Comparison of ENCODE assay signal across 8 cellular contexts in the genomic region with DNA sequence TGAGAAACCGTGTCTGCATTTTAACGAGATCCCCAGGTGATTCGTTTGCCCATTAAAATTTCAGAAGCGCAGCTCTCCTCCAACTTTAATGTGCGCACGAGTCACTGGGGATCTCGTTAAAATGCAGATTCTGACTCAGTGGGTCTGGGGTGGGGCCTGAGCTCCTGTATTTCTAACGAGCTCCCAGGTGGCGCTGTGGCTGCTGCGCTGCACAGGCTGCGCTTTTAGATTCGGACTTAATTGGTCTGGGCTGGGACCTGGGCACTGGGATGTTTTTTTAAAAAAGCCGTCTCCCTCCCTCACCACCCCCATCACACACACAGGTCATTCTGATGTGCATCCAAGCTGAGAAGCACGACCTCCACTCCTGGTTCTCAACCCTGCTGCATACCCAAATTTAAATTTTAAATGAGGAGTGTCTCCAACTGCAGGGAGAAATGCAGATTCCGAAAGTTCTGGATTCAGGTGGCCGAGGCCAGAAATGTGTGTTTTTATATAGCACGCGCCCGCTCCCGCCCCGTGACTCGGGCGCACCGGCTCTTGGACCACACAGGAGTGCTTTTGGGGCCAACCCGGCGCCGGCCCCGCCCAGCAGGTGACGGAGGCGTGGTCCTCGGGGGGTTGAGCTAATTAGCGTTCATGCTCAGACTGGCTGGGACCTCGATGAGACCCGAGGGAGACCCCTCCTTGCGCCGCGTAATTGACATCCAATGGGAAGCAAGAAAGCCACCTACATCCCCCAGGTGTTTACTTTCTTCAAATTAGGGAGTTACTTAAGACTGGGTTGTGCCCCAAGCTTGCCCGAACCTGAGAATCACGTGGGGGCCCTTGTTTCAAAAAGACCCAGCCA.
DNase-seq lines count a peak whose midpoint lies in the region; ATAC-seq and TF ChIP-seq lines count a peak whose summit lies in the region.

No MANE protein-coding gene starts in this region.

- H3K27ac Mint-ChIP-seq in endothelial cell (ENCODE audit: unreplicated experiment) = no peak overlapping the region
- H3K27ac Mint-ChIP-seq in naive thymus-derived CD4-positive, alpha-beta T cell = no peak overlapping the region

- peak overlapping the region; percentile 82 for H3K4me3 Mint-ChIP-seq in endothelial cell (ENCODE audit: unreplicated experiment)
- H3K4me3 Mint-ChIP-seq in naive thymus-derived CD4-positive, alpha-beta T cell = peak overlapping the region in 9 of 10 donors; percentile 35 to 94 (median 64)

- no peak overlapping the region for H3K27ac ChIP-seq in naive thymus-derived CD4-positive, alpha-beta T cell (ENCODE audit: low read depth, low read length)

- DNase-seq in BE2C (no peak), NCI-H2171 (lab: John Stamatoyannopoulos, UW) (peak; percentile 87), endothelial cell (ENCODE audit: low spot score) (peak; percentile 31), NOMO-1 (lab: John Stamatoyannopoulos, UW; ENCODE audit: unreplicated experiment in 2 of 2) (no peak), KG1 (lab: John Stamatoyannopoulos, UW) (no peak)
- no peak for DNase-seq in naive thymus-derived CD4-positive, alpha-beta T cell

- TF ChIP-seq CTCF in BE2C (IDR thresholded peaks at IDR 0.05; ENCODE audit: low read depth, low read length) (peak; percentile 46), endothelial cell (IDR thresholded peaks at IDR 0.05; ENCODE audit: unreplicated experiment) (no peak)

- CTCF ChIA-PET in naive thymus-derived CD4-positive, alpha-beta T cell (lab: Charles Lee) = no interaction called here

- H3K27me3 Mint-ChIP-seq in endothelial cell (ENCODE audit: unreplicated experiment) = peaks cover 2% of the 10 kb centered on the region
- H3K27me3 Mint-ChIP-seq in naive thymus-derived CD4-positive, alpha-beta T cell = peaks cover 21 to 51% (median 38%) of the 10 kb centered on the region in 5 donors

- no peaks in the 10 kb centered on the region for H3K4me1 ChIP-seq in BE2C
- H3K4me1 ChIP-seq in naive thymus-derived CD4-positive, alpha-beta T cell (ENCODE audit: control insufficient read depth in 2 of 2, insufficient read depth in 2 of 2, low read length in 2 of 2) = peaks cover 14 to 27% of the 10 kb centered on the region in 2 donors

- no peaks in the 10 kb centered on the region for H3K9me3 ChIP-seq in BE2C
- H3K9me3 ChIP-seq in naive thymus-derived CD4-positive, alpha-beta T cell (ENCODE audit: control insufficient read depth in 2 of 3, low read length in 3 of 3) = no peaks in the 10 kb centered on the region

- peaks cover 16% of the 10 kb centered on the region for H3K4me1 Mint-ChIP-seq in endothelial cell (ENCODE audit: unreplicated experiment)
- H3K4me1 Mint-ChIP-seq in naive thymus-derived CD4-positive, alpha-beta T cell = peaks cover 6 to 27% (median 24%) of the 10 kb centered on the region in 7 donors

- H3K4me3 ChIP-seq in BE2C (ENCODE audit: low read depth, low read length) = peak overlapping the region; percentile 53
- H3K4me3 ChIP-seq in naive thymus-derived CD4-positive, alpha-beta T cell (ENCODE audit: low read length) = peak overlapping the region; percentile 37

- POLR2A ChIA-PET in naive thymus-derived CD4-positive, alpha-beta T cell (lab: Charles Lee) = no interaction called here

- no peaks in the 10 kb centered on the region for H3K36me3 Mint-ChIP-seq in endothelial cell (ENCODE audit: low read depth, unreplicated experiment)
- H3K36me3 Mint-ChIP-seq in naive thymus-derived CD4-positive, alpha-beta T cell = peaks cover 0 to 24% (median 19%) of the 10 kb centered on the region in 5 donors

- intact Hi-C loops in naive thymus-derived CD4-positive, alpha-beta T cell (cut with micrococcal nuclease) = no loop called here

- H3K36me3 ChIP-seq in BE2C = no peaks in the 10 kb centered on the region
- no peaks in the 10 kb centered on the region for H3K36me3 ChIP-seq in naive thymus-derived CD4-positive, alpha-beta T cell (ENCODE audit: control insufficient read depth in 2 of 3, insufficient read depth in 3 of 3, low read length in 3 of 3)

- no peaks in the 10 kb centered on the region for H3K9me3 Mint-ChIP-seq in endothelial cell (ENCODE audit: unreplicated experiment)
- H3K9me3 Mint-ChIP-seq in naive thymus-derived CD4-positive, alpha-beta T cell = peaks cover 0 to 5% (median 0%) of the 10 kb centered on the region in 11 donors

- ATAC-seq in naive thymus-derived CD4-positive, alpha-beta T cell = no peak
- ATAC-seq in HG03520 (IDR thresholded peaks at IDR 0.05; ENCODE audit: unreplicated experiment) = no peak
- no peak for ATAC-seq in GM21825 (IDR thresholded peaks at IDR 0.05; ENCODE audit: unreplicated experiment)

- H3K27me3 ChIP-seq in BE2C = peaks cover 34% of the 10 kb centered on the region
- H3K27me3 ChIP-seq in naive thymus-derived CD4-positive, alpha-beta T cell (ENCODE audit: control insufficient read depth in 2 of 2, insufficient read depth in 2 of 2, low read length in 2 of 2) = peaks cover 0 to 12% of the 10 kb centered on the region in 2 donors

Comparison
In these comparisons a context has a peak if more than half of its experiments do, and no peak if none do; other contexts are left out.
1. DNase-seq: peak in NCI-H2171 (single experiment) and endothelial cell (single experiment); none in BE2C (single experiment), naive thymus-derived CD4-positive, alpha-beta T cell (0 of 9), NOMO-1 (0 of 2) and KG1 (single experiment).